8 cellular contexts compared by ENCODE assay signal in genomic region chr1:167630568-167631385, GRCh38. TPM values are rescaled to one million over a fixed set of nuclear protein-coding genes. Genes with fewer than 3 reads are reported as not detected.
DNase-seq lines count a peak whose midpoint lies in the region; ATAC-seq, FAIRE-seq and TF ChIP-seq lines count a peak whose summit lies in the region.

No MANE protein-coding gene starts in this region.

- H3K36me3 ChIP-seq in upper lobe of left lung: no peaks in the 10 kb centered on the region

- 21 to 30% methylated on average over 16 of the region's 16 CpGs for WGBS in upper lobe of left lung, 2 donors

- no peak for TF ChIP-seq POLR2A in upper lobe of left lung (IDR thresholded peaks at IDR 0.05)

- peaks cover 76% of the 10 kb centered on the region for H3K4me1 Mint-ChIP-seq in central memory CD8-positive, alpha-beta T cell

- TF ChIP-seq CTCF in upper lobe of left lung (IDR thresholded peaks at IDR 0.05): no peak

- DNase-seq in NAMALWA (ENCODE audit: low spot score): peak; percentile 70
- DNase-seq in central memory CD8-positive, alpha-beta T cell (ENCODE audit: low spot score in 2 of 2): no peak
- DNase-seq in midbrain (lab: John Stamatoyannopoulos, UW): peak; percentile 20
- no peak for DNase-seq in upper lobe of left lung
- no peak for DNase-seq in retina
- no peak for DNase-seq in urothelium cell line (ENCODE audit: low spot score)

- H3K27me3 Mint-ChIP-seq in central memory CD8-positive, alpha-beta T cell: no peaks in the 10 kb centered on the region

- peak overlapping the region; percentile 44 to 69 (median 56) for H3K4me3 ChIP-seq in upper lobe of left lung

- no peak for TF ChIP-seq EP300 in upper lobe of left lung (IDR thresholded peaks at IDR 0.05)

- peak overlapping the region; percentile 94 for H3K4me3 Mint-ChIP-seq in central memory CD8-positive, alpha-beta T cell

- H3K27me3 ChIP-seq in upper lobe of left lung: no peaks in the 10 kb centered on the region

- no peaks in the 10 kb centered on the region for H3K9me3 Mint-ChIP-seq in central memory CD8-positive, alpha-beta T cell

- no peaks in the 10 kb centered on the region for H3K9me3 ChIP-seq in upper lobe of left lung

- peak overlapping the region; percentile 97 for H3K27ac Mint-ChIP-seq in central memory CD8-positive, alpha-beta T cell (ENCODE audit: low read depth)

- H3K4me1 ChIP-seq in upper lobe of left lung: peaks cover 34 to 48% (median 41%) of the 10 kb centered on the region in 4 donors

- ATAC-seq in GM18517 (IDR thresholded peaks at IDR 0.05; ENCODE audit: unreplicated experiment): peak; percentile 29
- no peak for ATAC-seq in central memory CD8-positive, alpha-beta T cell (replicated peaks; ENCODE audit: extremely low read depth, poor library complexity, severe bottlenecking)
- peak in 1 of 2 donors; percentile 48 for ATAC-seq in upper lobe of left lung (ENCODE audit: low FRiP score in 2 of 2)
- ATAC-seq in GM19455 (IDR thresholded peaks at IDR 0.05; ENCODE audit: unreplicated experiment): no peak

- no peak for FAIRE-seq in urothelium cell line (lab: Jason Lieb, UNC)

- peaks cover 27% of the 10 kb centered on the region for H3K36me3 Mint-ChIP-seq in central memory CD8-positive, alpha-beta T cell (ENCODE audit: insufficient read depth)

- H3K27ac ChIP-seq in upper lobe of left lung: peak overlapping the region; percentile 85 to 97 (median 93)

RNA-seq across cellular contexts. Expression of gene RCSD1, which starts 0.7 kb away (rescaled TPM):
- total RNA-seq in upper lobe of left lung: 10 to 100 TPM; 10.7 to 27.2 (median 18.1) TPM

Comparison
In these comparisons a context has a peak if more than half of its experiments do, and no peak if none do; other contexts are left out.
1. DNase-seq: peak in NAMALWA (single experiment) and midbrain (single experiment); none in central memory CD8-positive, alpha-beta T cell (0 of 2), upper lobe of left lung (0 of 2), retina (single experiment) and urothelium cell line (single experiment).